Comparison of ENCODE assay signal across 8 cellular contexts in genomic region chr19:38655148-38655824, GRCh38. TPM values are rescaled to one million over a fixed set of nuclear protein-coding genes. Genes with fewer than 3 reads are reported as not detected.
DNase-seq lines count a peak whose midpoint lies in the region; ATAC-seq, FAIRE-seq and TF ChIP-seq lines count a peak whose summit lies in the region.

No MANE protein-coding gene starts in this region.

- H3K4me3 Mint-ChIP-seq in chondrocyte (ENCODE audit: unreplicated experiment), result peak overlapping the region; percentile 27

- FAIRE-seq in GM12892 (lab: Jason Lieb, UNC), result no peak

- peaks cover 9% of the 10 kb centered on the region for H3K36me3 Mint-ChIP-seq in chondrocyte (ENCODE audit: low read depth)

- no peaks in the 10 kb centered on the region for H3K9me3 ChIP-seq in prostate gland

- H3K4me1 ChIP-seq in prostate gland (replicated peaks), result peaks cover 26% of the 10 kb centered on the region

- no peaks in the 10 kb centered on the region for H3K9me3 Mint-ChIP-seq in chondrocyte (ENCODE audit: low read depth)

- H3K27me3 Mint-ChIP-seq in chondrocyte (ENCODE audit: low read depth), result no peaks in the 10 kb centered on the region

- DNase-seq in GM10248 (ENCODE audit: extremely low spot score) (peak; percentile 48), NCI-H524 (lab: John Stamatoyannopoulos, UW) (peak; percentile 51 to 78), chondrocyte (ENCODE audit: low spot score) (no peak), prostate gland (ENCODE audit: low spot score) (no peak), putamen (ENCODE audit: low spot score) (no peak), GM12892 (ENCODE audit: insufficient read length) (no peak)
- DNase-seq in central memory CD4-positive, alpha-beta T cell, result no peak

- POLR2A ChIA-PET in GM10248 (lab: Yijun Ruan, JAX), result interaction anchor here (0.7 kb wide), 1 partner anchor 218 kb away, joined by 7 read pairs; no protein-coding TSS in a partner anchor

- ATAC-seq in HG02973 (IDR thresholded peaks at IDR 0.05; ENCODE audit: unreplicated experiment), result no peak

- H3K36me3 ChIP-seq in prostate gland, result no peaks in the 10 kb centered on the region

- TF ChIP-seq CTCF in GM10248 (IDR thresholded peaks at IDR 0.05; ENCODE audit: control extremely low read depth, extremely low read depth, low read depth, missing control alignments) (no peak), chondrocyte (IDR thresholded peaks at IDR 0.05) (no peak), prostate gland (IDR thresholded peaks at IDR 0.05) (no peak)

- CTCF ChIA-PET in GM10248 (lab: Yijun Ruan, JAX), result no interaction called here

- H3K27ac Mint-ChIP-seq in chondrocyte (ENCODE audit: unreplicated experiment), result peak overlapping the region; percentile 99

- no peak for TF ChIP-seq POLR2A in prostate gland (IDR thresholded peaks at IDR 0.05)
- no peak for TF ChIP-seq POLR2A in GM12892 (IDR thresholded peaks at IDR 0.05; ENCODE audit: low read depth, low read length)

- 52% methylated on average over 5 of the region's 5 CpGs for WGBS in prostate gland

- H3K4me1 Mint-ChIP-seq in chondrocyte (ENCODE audit: low read depth), result peaks cover 100% of the 10 kb centered on the region

- no peak overlapping the region for H3K4me3 ChIP-seq in prostate gland

- intact Hi-C loops in prostate gland (cut with DNase I), result no loop called here

- peak overlapping the region; percentile 94 to 95 for H3K27ac ChIP-seq in prostate gland

- H3K27me3 ChIP-seq in prostate gland (replicated peaks; ENCODE audit: insufficient read depth), result no peaks in the 10 kb centered on the region

RNA-seq across cellular contexts. Expression of gene ACTN4, which starts 7.8 kb away (rescaled TPM):
- total RNA-seq in chondrocyte, result 641 to 921 TPM (median 917 TPM) in 3 replicates
- total RNA-seq in prostate gland, result 100 to 1,000 TPM; 312 to 330 TPM
- polyA plus RNA-seq in GM12892 (2012; ENCODE audit: missing spikeins), result 113 TPM

RNA-seq across cellular contexts. Expression of gene EIF3K, which starts 36.3 kb away (rescaled TPM):
- total RNA-seq in chondrocyte (177 to 208 TPM (median 185 TPM) in 3 replicates), prostate gland (100 to 1,000 TPM; 368 to 618 TPM)
- 279 TPM for polyA plus RNA-seq in GM12892 (2012; ENCODE audit: missing spikeins)

RNA-seq across cellular contexts. Expression of gene MAP4K1, which starts 37.5 kb away (rescaled TPM):
- total RNA-seq in chondrocyte (0.23 to 1.4 TPM (median 1.4 TPM) in 3 replicates), prostate gland (10 to 100 TPM in 1 of 2 donors, 1 to 10 TPM in 1; 1.6 to 14.1 TPM)
- 105 TPM for polyA plus RNA-seq in GM12892 (2012; ENCODE audit: missing spikeins)

Comparison
In these comparisons a context has a peak if more than half of its experiments do, and no peak if none do; other contexts are left out.
1. DNase-seq: peak in GM10248 (single experiment) and NCI-H524 (2 of 2); none in chondrocyte (single experiment), prostate gland (single experiment), putamen (single experiment), central memory CD4-positive, alpha-beta T cell (single experiment) and GM12892 (single experiment).